ENCODE assay signal across 1 cellular context in genomic region chr6:101393291-101394251, GRCh38.
TF ChIP-seq lines count a peak whose summit lies in the region.

GRIK2 (plus strand) TSS chr6:101393708.

TF ChIP-seq in GM23338, 12 proteins besides CTCF, POLR2A, EP300 and RAD21 (continued from another document):
- TF ChIP-seq REST (IDR thresholded peaks at IDR 0.05; ENCODE audit: unreplicated experiment): no peak
- TF ChIP-seq ETS1 (IDR thresholded peaks at IDR 0.05): no peak
- 0 out of 2 replicates have a peak, but pooled peaks have one; percentile 31 for TF ChIP-seq CREB1 (CRISPR knock-in tag; IDR thresholded peaks at IDR 0.05; ENCODE audit: low read depth)
- TF ChIP-seq ZNF114 (CRISPR knock-in tag; IDR thresholded peaks at IDR 0.05): no peak
TF ChIP-seq in GM23338: peak in this region for 2.
